In genomic region chr14:23633160-23633701, GRCh38 we compare ENCODE assay signal across 18 cellular contexts. TPM values are rescaled to one million over a fixed set of nuclear protein-coding genes. Genes with fewer than 3 reads are reported as not detected.
DNase-seq lines count a peak whose midpoint lies in the region; ATAC-seq, FAIRE-seq and TF ChIP-seq lines count a peak whose summit lies in the region.
"Had no signal": no experiment of that assay in that cellular context is flagged by ENCODE, and none has a peak within 500 bp of the region (broad histone marks: within the 10 kb centered on the region; RNA-seq: fewer than 3 reads in every experiment).

No MANE protein-coding gene starts in this region.

- intact Hi-C loops in HCT116 (cut with micrococcal nuclease) = loop anchor here (1.0 to 5.0 kb wide), 4 partner anchors 94 to 321 kb away; no protein-coding TSS in a partner anchor
- intact Hi-C loops in body of pancreas (cut with DNase I) = no loop called here

- no peaks in the 10 kb centered on the region for H3K79me1 ChIP-seq in mesenchymal stem cell (replicated peaks; ENCODE audit: low read length, poor library complexity, severe bottlenecking)

- DNase-seq in A549 (ENCODE audit: low read depth in 1 of 2, low spot score in 1 of 2) = peak in 1 of 2 experiments; percentile 18
- no peak for DNase-seq in HCT116 (ENCODE audit: low read depth, low spot score)
- DNase-seq in body of pancreas = no peak
- peak; percentile 5 for DNase-seq in mesenchymal stem cell
- no peak for DNase-seq in OCI-M1 (lab: John Stamatoyannopoulos, UW)
- no peak for DNase-seq in BE2C
- no peak for DNase-seq in GM10266 (ENCODE audit: extremely low spot score)
- DNase-seq in C1 segment of cervical spinal cord (lab: John Stamatoyannopoulos, UW) = no peak
- DNase-seq: activated CD4-positive, alpha-beta T cell treated with anti-CD3 and anti-CD28 coated beads for 1 hour; activated naive CD8-positive, alpha-beta T cell treated with anti-CD3 and anti-CD28 coated beads for 36 hours; activated T-cell treated with anti-CD3 and anti-CD28 coated beads for 4 hours; colonic mucosa; NCI-H1048; NCI-H345 had no signal

- TF ChIP-seq CTCF in A549 (IDR thresholded peaks at IDR 0.05) (no peak), HCT116 (IDR thresholded peaks at IDR 0.05 in 2 of 3, conservative IDR thresholded peaks at IDR 0.05 in 1 of 3; ENCODE audit: borderline replicate concordance in 1 of 3, insufficient read depth in 1 of 3, low read depth in 2 of 3, low read length in 2 of 3) (no peak), body of pancreas (IDR thresholded peaks at IDR 0.05) (no peak), BE2C (IDR thresholded peaks at IDR 0.05; ENCODE audit: low read depth, low read length) (no peak), GM10266 (IDR thresholded peaks at IDR 0.05; ENCODE audit: control insufficient read depth, insufficient read depth, low read depth, missing control alignments) (no peak)

- H3K23ac ChIP-seq in mesenchymal stem cell (ENCODE audit: low read length in 2 of 2) = no peak overlapping the region

- CTCF ChIA-PET in A549 (lab: Yijun Ruan, JAX) (interaction anchor here (0.7 to 8.4 kb wide), 21 partner anchors 8 to 300 kb away, joined by 3 to 88 read pairs (median 9); no protein-coding TSS in a partner anchor), HCT116 (lab: Charles Lee) (interaction anchor here (1.7 to 4.5 kb wide), 6 partner anchors 22 to 294 kb away, joined by 3 to 63 read pairs (median 6); no protein-coding TSS in a partner anchor)

- H3K14ac ChIP-seq in mesenchymal stem cell (ENCODE audit: low read length in 2 of 2) = no peak overlapping the region

- no peak for TF ChIP-seq POLR2A in A549 (IDR thresholded peaks at IDR 0.05; ENCODE audit: low read length)
- TF ChIP-seq POLR2A in HCT116 (IDR thresholded peaks at IDR 0.05; ENCODE audit: borderline replicate concordance, extremely low read depth, insufficient read depth, insufficient read length) = no peak
- TF ChIP-seq POLR2A in body of pancreas (IDR thresholded peaks at IDR 0.05) = no peak

- no peak overlapping the region for H4K8ac ChIP-seq in mesenchymal stem cell (ENCODE audit: low read length)

- ATAC-seq in A549 (peak; percentile 82 to 85), HCT116 (peak; percentile 39), body of pancreas (no peak)

- H3K9me3 ChIP-seq in A549 (0 out of 3 replicates have a peak, but pooled peaks cover 2% of the 10 kb centered on the region), HCT116 (ENCODE audit: control insufficient read depth in 1 of 2, insufficient read depth in 1 of 2, low read depth in 1 of 2, low read length in 2 of 2) (no peaks in the 10 kb centered on the region), body of pancreas (no peaks in the 10 kb centered on the region), mesenchymal stem cell (ENCODE audit: control insufficient read depth, low read length) (no peaks in the 10 kb centered on the region), BE2C (no peaks in the 10 kb centered on the region)
- H3K9me3 ChIP-seq: colonic mucosa had no signal

- H2BK5ac ChIP-seq in mesenchymal stem cell (ENCODE audit: low read depth, low read length, poor library complexity, severe bottlenecking) = no peak overlapping the region

- H3K27ac ChIP-seq in A549 = no peak overlapping the region
- no peak overlapping the region for H3K27ac ChIP-seq in HCT116 (ENCODE audit: low read depth, low read length)
- peak overlapping the region in 3 of 4 donors; percentile 72 to 80 (median 76) for H3K27ac ChIP-seq in body of pancreas
- H3K27ac ChIP-seq in mesenchymal stem cell (ENCODE audit: low read length, poor library complexity, severe bottlenecking) = no peak overlapping the region
- H3K27ac ChIP-seq: colonic mucosa had no signal

- H3K36me3 ChIP-seq in HCT116 (ENCODE audit: control insufficient read depth in 1 of 2, insufficient read depth in 2 of 2, low read length in 2 of 2) (no peaks in the 10 kb centered on the region), body of pancreas (replicated peaks in 1 of 2; ENCODE audit: insufficient read depth in 1 of 2, low read depth in 2 of 2) (no peaks in the 10 kb centered on the region), mesenchymal stem cell (ENCODE audit: control insufficient read depth in 1 of 2, insufficient read depth in 2 of 2, low read depth in 1 of 2, low read length in 2 of 2) (no peaks in the 10 kb centered on the region), BE2C (no peaks in the 10 kb centered on the region)
- H3K36me3 ChIP-seq: colonic mucosa had no signal

- H4K20me1 ChIP-seq in HCT116 (ENCODE audit: insufficient read depth) = no peaks in the 10 kb centered on the region

- POLR2A ChIA-PET in A549 (lab: Yijun Ruan, JAX) = no interaction called here
- POLR2A ChIA-PET in HCT116 (lab: Charles Lee) = interaction anchor here (1.4 kb wide), 1 partner anchor 45 kb away, joined by 7 read pairs; no protein-coding TSS in a partner anchor

- no peaks in the 10 kb centered on the region for H3K9me2 ChIP-seq in HCT116 (ENCODE audit: insufficient read depth)

- no peak for TF ChIP-seq EP300 in A549 (IDR thresholded peaks at IDR 0.05)

- no peak overlapping the region for H3K9ac ChIP-seq in HCT116 (ENCODE audit: low read length)
- no peak overlapping the region for H3K9ac ChIP-seq in mesenchymal stem cell (ENCODE audit: low read length)

- H3K27me3 ChIP-seq in HCT116 (ENCODE audit: insufficient read depth, low read length) (no peaks in the 10 kb centered on the region), body of pancreas (no peaks in the 10 kb centered on the region), mesenchymal stem cell (ENCODE audit: control insufficient read depth in 1 of 2, insufficient read depth in 1 of 2, low read length in 2 of 2) (peaks cover 7 to 9% of the 10 kb centered on the region in 2 experiments), BE2C (no peaks in the 10 kb centered on the region)
- H3K27me3 ChIP-seq: colonic mucosa had no signal

- H3K4me3 ChIP-seq in A549 = no peak overlapping the region
- no peak overlapping the region for H3K4me3 ChIP-seq in HCT116 (replicated peaks in 1 of 2; ENCODE audit: low read depth in 1 of 2, low read length in 2 of 2)
- no peak overlapping the region for H3K4me3 ChIP-seq in body of pancreas
- H3K4me3 ChIP-seq in mesenchymal stem cell (ENCODE audit: insufficient read depth in 1 of 2, low read depth in 1 of 2, low read length in 2 of 2) = no peak overlapping the region
- H3K4me3 ChIP-seq in BE2C (ENCODE audit: low read depth, low read length) = no peak overlapping the region
- H3K4me3 ChIP-seq: colonic mucosa had no signal

- H2AFZ ChIP-seq in HCT116 (ENCODE audit: low read depth, low read length, poor library complexity, severe bottlenecking) (no peak overlapping the region), mesenchymal stem cell (ENCODE audit: low read depth, low read length) (no peak overlapping the region)

- WGBS in A549 (ENCODE audit: missing lambda C conversion rate) = 45% methylated on average over 4 of the region's 4 CpGs
- 92 to 93% methylated on average over 4 of the region's 4 CpGs for WGBS in body of pancreas, 2 donors
- 80% methylated on average over 4 of the region's 4 CpGs for WGBS in mesenchymal stem cell

- H3K4me2 ChIP-seq in A549 = no peak overlapping the region
- H3K4me2 ChIP-seq in HCT116 (ENCODE audit: low read length) = no peak overlapping the region
- no peak overlapping the region for H3K4me2 ChIP-seq in mesenchymal stem cell (ENCODE audit: low read length, poor library complexity, severe bottlenecking)

- H3K18ac ChIP-seq in mesenchymal stem cell (ENCODE audit: low read depth in 1 of 2, low read length in 2 of 2) = no peak overlapping the region

- no peak for FAIRE-seq in A549 (lab: Jason Lieb, UNC)

- H3K4me1 ChIP-seq in A549 = no peaks in the 10 kb centered on the region
- H3K4me1 ChIP-seq in HCT116 (ENCODE audit: control insufficient read depth in 1 of 2, insufficient read depth in 2 of 2, low read length in 2 of 2) = peaks cover 6% of the 10 kb centered on the region in 2 experiments; a peak in 3 of 4 replicates
- peaks cover 32% of the 10 kb centered on the region for H3K4me1 ChIP-seq in body of pancreas
- peaks cover 5% of the 10 kb centered on the region for H3K4me1 ChIP-seq in mesenchymal stem cell (ENCODE audit: control insufficient read depth, insufficient read depth, low read depth, low read length)
- no peaks in the 10 kb centered on the region for H3K4me1 ChIP-seq in BE2C
- H3K4me1 ChIP-seq: colonic mucosa had no signal

- H3K79me2 ChIP-seq in HCT116 (ENCODE audit: insufficient read depth, low read length) = no peaks in the 10 kb centered on the region

- H2AK5ac ChIP-seq in mesenchymal stem cell (ENCODE audit: low read length, severe bottlenecking) = no peak overlapping the region

- no peak overlapping the region for H2BK12ac ChIP-seq in mesenchymal stem cell (ENCODE audit: low read length in 2 of 2)

- RAD21 ChIA-PET in HCT116 (lab: Charles Lee; ENCODE audit: low non-redundant PET in 1 of 2, low total read pairs in 2 of 2, uncharacterized antibody in 2 of 2, unreplicated experiment in 2 of 2) = interaction anchor here (0.6 to 2.7 kb wide), 5 partner anchors 33 to 320 kb away, joined by 3 to 16 read pairs (median 3); partner anchors contain the start of gene DHRS4 (in 1 of the 2)

- BruUV-seq in HCT116 (replicated peaks; lab: Mats Ljungman, UMichigan) = no TSS peak

- TF ChIP-seq RAD21 in A549 (conservative IDR thresholded peaks at IDR 0.05 in 1 of 2, IDR thresholded peaks at IDR 0.05 in 1 of 2) (no peak), HCT116 (IDR thresholded peaks at IDR 0.05; ENCODE audit: low read depth) (no peak)

- no peak overlapping the region for H4K91ac ChIP-seq in mesenchymal stem cell (ENCODE audit: low read length)

- no peak overlapping the region for H3K4ac ChIP-seq in mesenchymal stem cell (ENCODE audit: low read depth in 1 of 2, low read length in 2 of 2)

- no peak overlapping the region for H2BK15ac ChIP-seq in mesenchymal stem cell (ENCODE audit: low read depth, poor library complexity, severe bottlenecking)

- no peak overlapping the region for H2BK120ac ChIP-seq in mesenchymal stem cell (ENCODE audit: low read depth, low read length)

RNA-seq across cellular contexts. Expression of gene DHRS2, which starts 2.9 kb away (rescaled TPM):
- polyA plus RNA-seq in A549 (2011; rRNA removed) = 8.6 and 10.7 TPM in 2 replicates
- polyA plus RNA-seq in A549 (2012; cell fraction: cytosol; rRNA removed) = 5.9 and 6.6 TPM in 2 replicates
- 7.7 and 10.7 TPM in 2 replicates for polyA plus RNA-seq in A549 (2012; cell fraction: nucleus; rRNA removed)
- polyA plus RNA-seq in A549 (2017; fragmentation: RNase III; extraction: RNeasy Plus Mini Kit Qiagen cat#74134 plus additional on column Dnase treatment) = 2.3 to 3.4 TPM (median 3.2 TPM) in 3 replicates
- polyA minus RNA-seq in A549 (2011; rRNA and poly(A)+ RNA removed) = 6.6 and 8.2 TPM in 2 replicates
- 10.0 TPM for total RNA-seq in HCT116 (2021; ENCODE audit: unreplicated experiment)
- polyA plus RNA-seq in HCT116 (2012) = 34.6 and 40.2 TPM in 2 replicates
- total RNA-seq in body of pancreas = 1 to 10 TPM; 1.3 to 3.3 TPM
- polyA plus RNA-seq in mesenchymal stem cell (2013, experiment 1 of 2) = 0.08 TPM
- polyA plus RNA-seq in mesenchymal stem cell (2013, experiment 2 of 2) = 0.07 TPM
- 114 TPM for polyA plus RNA-seq in BE2C (2012; ENCODE audit: insufficient read depth, insufficient read length, low read depth)
- total RNA-seq: mesenteric fat pad, OCI-LY7 had no signal

RNA-seq across cellular contexts. Expression of gene JPH4, which starts 54.6 kb away (rescaled TPM):
- polyA plus RNA-seq in A549 (2011; rRNA removed) (0.03 and 0.05 TPM in 2 replicates), A549 (2017; fragmentation: RNase III; extraction: RNeasy Plus Mini Kit Qiagen cat#74134 plus additional on column Dnase treatment) (0.03 TPM in 1 of 3 replicates, not detected in the others)
- polyA plus RNA-seq in A549 (2012; cell fraction: cytosol; rRNA removed) = 0.01 and 0.03 TPM in 2 replicates
- 0.06 and 0.11 TPM in 2 replicates for polyA plus RNA-seq in A549 (2012; cell fraction: nucleus; rRNA removed)
- polyA minus RNA-seq in A549 (2011; rRNA and poly(A)+ RNA removed) = 0.04 and 0.10 TPM in 2 replicates
- total RNA-seq in HCT116 (2021; ENCODE audit: unreplicated experiment) (0.15 TPM), body of pancreas (under 1 TPM; 0.52 to 0.99 TPM)
- 0.01 TPM in 1 of 2 replicates, not detected in the other for polyA plus RNA-seq in HCT116 (2012)
- 0.04 TPM for polyA plus RNA-seq in mesenchymal stem cell (2013, experiment 1 of 2)
- 0.03 TPM for polyA plus RNA-seq in mesenchymal stem cell (2013, experiment 2 of 2)
- polyA plus RNA-seq in BE2C (2012; ENCODE audit: insufficient read depth, insufficient read length, low read depth) = 186 TPM
- total RNA-seq: HT-29, OCI-LY7, progenitor cell of endocrine pancreas had no signal

Comparison
In these comparisons a context has a peak if more than half of its experiments do, and no peak if none do; other contexts are left out.
1. H3K27ac ChIP-seq: peak in body of pancreas (3 of 4); none in A549 (0 of 2), HCT116 (single experiment) and mesenchymal stem cell (single experiment).